ENCODE assay signal across 11 cellular contexts in the genomic region with DNA sequence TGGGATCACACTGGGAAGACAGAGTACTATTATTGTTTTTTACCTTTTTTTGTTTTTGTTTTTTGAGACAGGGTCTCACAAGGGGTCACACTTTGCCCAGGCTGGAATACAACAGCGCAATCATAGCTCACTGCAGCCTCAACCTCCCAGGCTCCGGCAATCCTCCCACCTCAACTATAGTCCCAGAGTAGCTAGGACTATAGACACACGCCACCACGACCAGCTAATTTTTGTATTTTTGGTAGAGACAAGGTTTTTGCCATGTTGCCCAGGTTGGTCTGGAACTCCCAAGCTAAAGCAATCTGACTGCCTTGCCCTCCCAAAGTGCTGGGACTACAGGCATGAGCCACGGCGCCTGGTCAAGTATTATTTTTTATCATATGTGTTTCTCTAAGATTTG.
A peak's percentile ranks its signal among the peaks of the same experiment; 100 is the strongest.
DNase-seq lines count a peak whose midpoint lies in the region; ATAC-seq and TF ChIP-seq lines count a peak whose summit lies in the region.
"Had no signal": no experiment of that assay in that cellular context is flagged by ENCODE, and none has a peak within 500 bp of the region (broad histone marks: within the 10 kb centered on the region; RNA-seq: fewer than 3 reads in every experiment).

No MANE protein-coding gene starts in this region.

- no peak for TF ChIP-seq POLR2A in esophagus muscularis mucosa (IDR thresholded peaks at IDR 0.05; ENCODE audit: low read depth)

- intact Hi-C loops in esophagus muscularis mucosa (cut with DNase I), result no loop called here

- H3K27me3 Mint-ChIP-seq in T-helper 17 cell, result no peaks in the 10 kb centered on the region

- peak overlapping the region; percentile 61; the same call in 1 of the 2 replicates for H3K9ac ChIP-seq in GM23248
- H3K9ac ChIP-seq in smooth muscle cell (ENCODE audit: low read depth), result peak overlapping the region; percentile 82

- no peak overlapping the region for H3K4me3 Mint-ChIP-seq in T-helper 17 cell

- H3K9me3 ChIP-seq in GM23248 (ENCODE audit: low read depth) (no peaks in the 10 kb centered on the region), RWPE2 (ENCODE audit: severe bottlenecking) (no peaks in the 10 kb centered on the region), esophagus muscularis mucosa (no peaks in the 10 kb centered on the region), smooth muscle cell (replicated peaks; ENCODE audit: low read depth) (no peaks in the 10 kb centered on the region), T-helper 17 cell (ENCODE audit: control insufficient read depth, low read length, poor library complexity, severe bottlenecking) (no peaks in the 10 kb centered on the region)
- H3K9me3 ChIP-seq: MG63, SJSA1 had no signal

- H3K27me3 ChIP-seq in GM23248 (replicated peaks; ENCODE audit: insufficient read depth) (no peaks in the 10 kb centered on the region), RWPE2 (ENCODE audit: insufficient read depth, poor library complexity, severe bottlenecking) (no peaks in the 10 kb centered on the region), esophagus muscularis mucosa (no peaks in the 10 kb centered on the region), smooth muscle cell (ENCODE audit: low read depth) (no peaks in the 10 kb centered on the region)
- H3K27me3 ChIP-seq: MG63, SJSA1 had no signal

- in situ Hi-C loops in GM23248 (cut with MboI), result loop anchor here (10.0 kb wide), 2 partner anchors 109 to 349 kb away; no protein-coding TSS in a partner anchor

- no peak for DNase-seq in GM23248
- DNase-seq in RWPE2 (ENCODE audit: low spot score), result no peak
- DNase-seq in esophagus muscularis mucosa (ENCODE audit: extremely low spot score), result no peak
- DNase-seq in smooth muscle cell (lab: John Stamatoyannopoulos, UW; ENCODE audit: unreplicated experiment), result no peak
- DNase-seq in Ammon's horn (ENCODE audit: low spot score), result no peak
- DNase-seq in SKM-1 treated with dmso at 0.1 percent for 144 hours (lab: John Stamatoyannopoulos, UW; ENCODE audit: unreplicated experiment), result no peak
- no peak for DNase-seq in T-helper 17 cell
- DNase-seq: NCI-H524 treated with DMSO at 0.1 percent for 48 hours had no signal

- H3K4me1 Mint-ChIP-seq in T-helper 17 cell, result peaks cover 10% of the 10 kb centered on the region

- H2AFZ ChIP-seq in GM23248 (no peak overlapping the region), smooth muscle cell (ENCODE audit: low read depth) (no peak overlapping the region)

- H3K79me2 ChIP-seq in GM23248 (ENCODE audit: insufficient read depth), result peaks cover 32% of the 10 kb centered on the region
- peaks cover 28% of the 10 kb centered on the region for H3K79me2 ChIP-seq in smooth muscle cell (ENCODE audit: low read depth)

- H3F3A ChIP-seq in GM23248 (ENCODE audit: insufficient read depth), result peaks cover 66% of the 10 kb centered on the region
- peaks cover 28% of the 10 kb centered on the region for H3F3A ChIP-seq in smooth muscle cell (ENCODE audit: low read depth)

- ATAC-seq in RWPE2 (ENCODE audit: low read depth) (no peak), T-helper 17 cell (no peak)
- ATAC-seq: esophagus mucosa had no signal

- H4K20me1 ChIP-seq in GM23248 (ENCODE audit: insufficient read depth) (no peaks in the 10 kb centered on the region), smooth muscle cell (ENCODE audit: low read depth) (peaks cover 3% of the 10 kb centered on the region)

- TF ChIP-seq EP300 in esophagus muscularis mucosa (IDR thresholded peaks at IDR 0.05), result no peak

- H3K9me2 ChIP-seq in GM23248 (ENCODE audit: insufficient read depth), result no peaks in the 10 kb centered on the region

- H3K4me1 ChIP-seq in GM23248 (ENCODE audit: insufficient read depth) (peaks cover 56% of the 10 kb centered on the region), RWPE2 (ENCODE audit: insufficient read depth, poor library complexity, severe bottlenecking) (peaks cover 43% of the 10 kb centered on the region), esophagus muscularis mucosa (peaks cover 48 to 65% (median 59%) of the 10 kb centered on the region in 4 donors), smooth muscle cell (ENCODE audit: low read depth) (peaks cover 16% of the 10 kb centered on the region)

- no peak overlapping the region for H3K27ac Mint-ChIP-seq in T-helper 17 cell

- 94 to 96% methylated on average over 6 of the region's 6 CpGs for whole genome bisulfite sequencing in GM23248 (ENCODE audit: low coverage in 1 of 2, low lambda C conversion rate in 2 of 2, missing lambda C conversion rate in 2 of 2), 2 experiments
- 100% methylated on average over 6 of the region's 6 CpGs for WGBS in esophagus muscularis mucosa
- whole genome bisulfite sequencing in smooth muscle cell (ENCODE audit: low lambda C conversion rate), result 97% methylated on average over 6 of the region's 6 CpGs

- H3K36me3 ChIP-seq in GM23248 (ENCODE audit: low read depth), result peaks cover 9% of the 10 kb centered on the region; the same call in 1 of the 2 replicates
- H3K36me3 ChIP-seq in RWPE2 (ENCODE audit: low read depth), result peaks cover 92% of the 10 kb centered on the region
- peaks cover 5 to 53% (median 49%) of the 10 kb centered on the region in 4 donors for H3K36me3 ChIP-seq in esophagus muscularis mucosa
- no peaks in the 10 kb centered on the region for H3K36me3 ChIP-seq in smooth muscle cell (ENCODE audit: low read depth)

- TF ChIP-seq CTCF in RWPE2 (IDR thresholded peaks at IDR 0.05; ENCODE audit: poor library complexity, severe bottlenecking), result no peak
- TF ChIP-seq CTCF in esophagus muscularis mucosa (IDR thresholded peaks at IDR 0.05), result no peak
- no peak for TF ChIP-seq CTCF in smooth muscle cell (IDR thresholded peaks at IDR 0.05; ENCODE audit: borderline replicate concordance, insufficient read depth, poor library complexity, severe bottlenecking)

- H3K4me3 ChIP-seq in GM23248 (no peak overlapping the region), RWPE2 (ENCODE audit: severe bottlenecking) (no peak overlapping the region), esophagus muscularis mucosa (no peak overlapping the region), smooth muscle cell (no peak overlapping the region)
- H3K4me3 ChIP-seq: MG63, SJSA1 had no signal

- H3K36me3 Mint-ChIP-seq in T-helper 17 cell (ENCODE audit: low read depth), result peaks cover 2% of the 10 kb centered on the region

- H3K27ac ChIP-seq in GM23248 (peak overlapping the region; percentile 87), RWPE2 (ENCODE audit: poor library complexity, severe bottlenecking) (peak overlapping the region; percentile 98), esophagus muscularis mucosa (replicated peaks in 1 of 4) (peak overlapping the region; percentile 76 to 83 (median 79)), smooth muscle cell (ENCODE audit: low read depth) (peak overlapping the region; percentile 100)

- H3K4me2 ChIP-seq in GM23248 (ENCODE audit: unreplicated experiment) (no peak overlapping the region), smooth muscle cell (no peak overlapping the region)
